9 cellular contexts compared by ENCODE assay signal in the genomic region with DNA sequence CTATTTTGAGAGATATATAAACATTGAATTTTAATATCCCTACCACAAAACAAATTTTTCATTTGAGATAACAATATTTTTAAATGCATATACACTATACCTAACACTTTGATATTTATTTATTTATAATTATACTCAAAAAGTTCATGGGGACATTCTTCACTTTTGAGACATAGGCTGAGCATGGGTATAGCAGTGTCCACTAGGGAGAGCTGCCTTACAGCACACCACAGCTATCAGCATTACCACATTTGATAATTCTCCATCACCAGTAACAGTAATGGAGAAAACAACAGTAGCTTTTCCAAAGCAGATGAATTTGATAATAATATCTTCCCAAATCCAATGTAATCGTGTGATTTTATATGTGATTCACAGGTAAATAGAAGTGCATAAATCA.
DNase-seq lines count a peak whose midpoint lies in the region; ATAC-seq and TF ChIP-seq lines count a peak whose summit lies in the region.
"Had no signal": no experiment of that assay in that cellular context is flagged by ENCODE, and none has a peak within 500 bp of the region (broad histone marks: within the 10 kb centered on the region; RNA-seq: fewer than 3 reads in every experiment).

No MANE protein-coding gene starts in this region.

- H4K5ac ChIP-seq in mesendoderm (ENCODE audit: low read length): no peak overlapping the region

- no peak overlapping the region for H2BK15ac ChIP-seq in mesendoderm (replicated peaks; ENCODE audit: low read depth)

- H3K18ac ChIP-seq in mesendoderm (ENCODE audit: low read length): no peak overlapping the region

- no peaks in the 10 kb centered on the region for H4K20me1 ChIP-seq in osteoblast (ENCODE audit: insufficient read depth, low read length)

- no CpG with 5 or more reads among the region's 1 CpG for WGBS in mesendoderm (ENCODE audit: extremely low coverage, insufficient coverage, low lambda C conversion rate)

- H3K23ac ChIP-seq in mesendoderm (ENCODE audit: low read length): no peak overlapping the region

- in situ Hi-C loops in astrocyte of the spinal cord (cut with HindIII; ENCODE audit: low sequenced_read_pairs): no loop called here

- peak; percentile 46 for ATAC-seq in HG03520 (IDR thresholded peaks at IDR 0.05; ENCODE audit: unreplicated experiment)

- H3K27me3 ChIP-seq in mesendoderm (ENCODE audit: insufficient read depth, low read length, poor library complexity) (no peaks in the 10 kb centered on the region), osteoblast (ENCODE audit: insufficient read depth, low read length) (no peaks in the 10 kb centered on the region), tibial artery (no peaks in the 10 kb centered on the region)

- no peak overlapping the region for H2AFZ ChIP-seq in osteoblast (ENCODE audit: low read length)

- intact Hi-C loops in tibial artery (cut with DNase I; ENCODE audit: low total_unique reads): no loop called here

- H3K4me3 ChIP-seq in GM12865 (ENCODE audit: low read depth, low read length) (no peak overlapping the region), astrocyte of the spinal cord (ENCODE audit: low read depth, low read length) (no peak overlapping the region), mesendoderm (ENCODE audit: low read length) (no peak overlapping the region), osteoblast (ENCODE audit: insufficient read depth, low read length) (no peak overlapping the region), tibial artery (no peak overlapping the region)

- H3K4ac ChIP-seq in mesendoderm (ENCODE audit: low read depth, low read length): no peak overlapping the region

- H3K36me3 ChIP-seq in mesendoderm (ENCODE audit: control insufficient read depth, insufficient read depth, low read length): no peaks in the 10 kb centered on the region
- H3K36me3 ChIP-seq in osteoblast (ENCODE audit: insufficient read depth, low read length): no peaks in the 10 kb centered on the region
- no peaks in the 10 kb centered on the region for H3K36me3 ChIP-seq in tibial artery

- H2AK5ac ChIP-seq in mesendoderm (ENCODE audit: low read length): no peak overlapping the region

- DNase-seq in GM12865 (ENCODE audit: low read depth): peak; percentile 29
- DNase-seq in astrocyte of the spinal cord (ENCODE audit: low read depth, low spot score): peak; percentile 28
- DNase-seq in mesendoderm: peak; percentile 24
- no peak for DNase-seq in osteoblast (ENCODE audit: insufficient read length, low spot score, missing footprints)
- DNase-seq in tibial artery: no peak
- no peak for DNase-seq in COLO829 (ENCODE audit: low spot score)
- no peak for DNase-seq in stimulated activated CD4-positive, alpha-beta T cell treated with anti-CD3 and anti-CD28 coated beads, Interleukin-2, amount 100 ng/mL, for 48 hours
- DNase-seq: stimulated activated CD4-positive, alpha-beta T cell treated with anti-CD3 and anti-CD28 coated beads, Interleukin-4, amount 100 ng/mL, for 4 hours had no signal

- H4K8ac ChIP-seq in mesendoderm (ENCODE audit: low read depth, low read length): no peak overlapping the region

- no peak overlapping the region for H3K27ac ChIP-seq in mesendoderm (ENCODE audit: low read depth, low read length)
- H3K27ac ChIP-seq in osteoblast (ENCODE audit: low read depth, low read length): no peak overlapping the region
- no peak overlapping the region for H3K27ac ChIP-seq in tibial artery

- H2BK5ac ChIP-seq in mesendoderm (ENCODE audit: low read length): no peak overlapping the region

- no peaks in the 10 kb centered on the region for H3K79me1 ChIP-seq in mesendoderm (ENCODE audit: low read length)

- H3K4me2 ChIP-seq in mesendoderm (ENCODE audit: low read length): no peak overlapping the region
- H3K4me2 ChIP-seq in osteoblast (ENCODE audit: insufficient read depth, low read length): no peak overlapping the region

- no peak overlapping the region for H3K9ac ChIP-seq in mesendoderm (ENCODE audit: low read length)

- peak; percentile 30 for TF ChIP-seq CTCF in GM12865 (IDR thresholded peaks at IDR 0.05; ENCODE audit: insufficient read depth, low read depth, low read length, missing control alignments)
- TF ChIP-seq CTCF in astrocyte of the spinal cord (IDR thresholded peaks at IDR 0.05; ENCODE audit: low read depth, low read length): peak; percentile 74
- TF ChIP-seq CTCF in osteoblast (IDR thresholded peaks at IDR 0.05; ENCODE audit: extremely low read depth, low read depth, low read length): no peak
- no peak for TF ChIP-seq CTCF in tibial artery (IDR thresholded peaks at IDR 0.05)

- H3K4me1 ChIP-seq in mesendoderm (ENCODE audit: control insufficient read depth, low read depth, low read length): no peaks in the 10 kb centered on the region
- no peaks in the 10 kb centered on the region for H3K4me1 ChIP-seq in osteoblast (ENCODE audit: insufficient read depth, low read length)
- H3K4me1 ChIP-seq in tibial artery: no peaks in the 10 kb centered on the region

- H3K79me2 ChIP-seq in mesendoderm (ENCODE audit: control insufficient read depth, insufficient read depth, low read length) (no peaks in the 10 kb centered on the region), osteoblast (ENCODE audit: insufficient read depth, low read length) (no peaks in the 10 kb centered on the region)

- no peak overlapping the region for H2BK120ac ChIP-seq in mesendoderm (ENCODE audit: low read depth, low read length)

- H3K56ac ChIP-seq in mesendoderm (ENCODE audit: low read length): no peak overlapping the region

- H3K9me3 ChIP-seq in osteoblast (ENCODE audit: low read depth, low read length) (no peaks in the 10 kb centered on the region), tibial artery (no peaks in the 10 kb centered on the region)

Comparison
In these comparisons a context has a peak if more than half of its experiments do, and no peak if none do; other contexts are left out.
1. DNase-seq: peak in GM12865 (single experiment), astrocyte of the spinal cord (single experiment) and mesendoderm (single experiment); none in osteoblast (single experiment), tibial artery (0 of 2), COLO829 (single experiment) and stimulated activated CD4-positive, alpha-beta T cell treated with anti-CD3 and anti-CD28 coated beads, Interleukin-2, amount 100 ng/mL, for 48 hours (0 of 2).
2. CTCF ChIP-seq: peak in GM12865 (single experiment) and astrocyte of the spinal cord (single experiment); none in osteoblast (single experiment) and tibial artery (0 of 2).